ENCODE assay signal across 1 cellular context in genomic region chr4:37008199-37008598, GRCh38.
A peak's percentile ranks its signal among the peaks of the same experiment; 100 is the strongest.
TF ChIP-seq lines count a peak whose summit lies in the region.

No MANE protein-coding gene starts in this region.

TF ChIP-seq in HepG2, 621 proteins besides CTCF, POLR2A, EP300 and RAD21 (continued from another document and continues in another):
- no peak for TF ChIP-seq RFXAP (CRISPR knock-in tag; IDR thresholded peaks at IDR 0.05; ENCODE audit: borderline replicate concordance)
- no peak for TF ChIP-seq ZBTB8A (CRISPR knock-in tag; IDR thresholded peaks at IDR 0.05; ENCODE audit: borderline replicate concordance, low read depth)
- no peak for TF ChIP-seq NR1H2 (CRISPR knock-in tag; IDR thresholded peaks at IDR 0.05; ENCODE audit: borderline replicate concordance, low read depth)
- TF ChIP-seq ZNF484 (CRISPR knock-in tag; IDR thresholded peaks at IDR 0.05; ENCODE audit: borderline replicate concordance, low read depth) = no peak
- TF ChIP-seq NR3C1 (CRISPR knock-in tag; IDR thresholded peaks at IDR 0.05) = no peak
- no peak for TF ChIP-seq ZNF30 (CRISPR knock-in tag; IDR thresholded peaks at IDR 0.05)
- no peak for TF ChIP-seq ZNF354B (CRISPR knock-in tag; IDR thresholded peaks at IDR 0.05)
- no peak for TF ChIP-seq ZNF33A (CRISPR knock-in tag; IDR thresholded peaks at IDR 0.05; ENCODE audit: borderline replicate concordance)
- TF ChIP-seq THAP8 (CRISPR knock-in tag; IDR thresholded peaks at IDR 0.05; ENCODE audit: borderline replicate concordance) = no peak
- no peak for TF ChIP-seq ZNF138 (CRISPR knock-in tag; IDR thresholded peaks at IDR 0.05; ENCODE audit: low read depth)
- peak; percentile 30; the same call in 1 of the 2 replicates for TF ChIP-seq TGIF2 (CRISPR knock-in tag; IDR thresholded peaks at IDR 0.05)
- TF ChIP-seq ZXDC (CRISPR knock-in tag; IDR thresholded peaks at IDR 0.05) = no peak
- TF ChIP-seq SKIL (CRISPR knock-in tag; IDR thresholded peaks at IDR 0.05; ENCODE audit: borderline replicate concordance) = no peak
- no peak; the same call in 1 of the 2 replicates for TF ChIP-seq ZNF564 (CRISPR knock-in tag; IDR thresholded peaks at IDR 0.05)
- no peak; the same call in 1 of the 2 replicates for TF ChIP-seq HNF1A (IDR thresholded peaks at IDR 0.05; ENCODE audit: low read depth)
- peak; percentile 70; the same call in 1 of the 2 replicates for TF ChIP-seq HNF1A (CRISPR knock-in tag; IDR thresholded peaks at IDR 0.05; ENCODE audit: borderline replicate concordance)
- TF ChIP-seq NR2F2 (IDR thresholded peaks at IDR 0.05; ENCODE audit: borderline replicate concordance, low read depth) = no peak
- TF ChIP-seq SP2 (CRISPR knock-in tag; IDR thresholded peaks at IDR 0.05) = no peak
- TF ChIP-seq MBD4 (IDR thresholded peaks at IDR 0.05; ENCODE audit: borderline replicate concordance, low read length) = no peak; the same call in 1 of the 2 replicates
- TF ChIP-seq TERF1 (CRISPR knock-in tag; IDR thresholded peaks at IDR 0.05) = no peak
- TF ChIP-seq NFKBIZ (CRISPR knock-in tag; IDR thresholded peaks at IDR 0.05) = peak; percentile 90; the same call in 1 of the 2 replicates
- TF ChIP-seq ASH2L (IDR thresholded peaks at IDR 0.05; ENCODE audit: insufficient read length, low read depth, low read length) = peak; percentile 36
- no peak for TF ChIP-seq CAMTA2 (CRISPR knock-in tag; IDR thresholded peaks at IDR 0.05; ENCODE audit: borderline replicate concordance)
- TF ChIP-seq KAT8 (CRISPR knock-in tag; IDR thresholded peaks at IDR 0.05) = peak; percentile 84
- no peak for TF ChIP-seq HOXA7 (CRISPR knock-in tag; IDR thresholded peaks at IDR 0.05)
- no peak for TF ChIP-seq DZIP1 (CRISPR knock-in tag; IDR thresholded peaks at IDR 0.05)
- no peak for TF ChIP-seq SNAI1 (CRISPR knock-in tag; IDR thresholded peaks at IDR 0.05; ENCODE audit: borderline replicate concordance)
- no peak for TF ChIP-seq ZNF678 (CRISPR knock-in tag; IDR thresholded peaks at IDR 0.05)
- peak; percentile 98 for TF ChIP-seq FOSL2 (CRISPR knock-in tag; IDR thresholded peaks at IDR 0.05)
- TF ChIP-seq ATRX (CRISPR knock-in tag; IDR thresholded peaks at IDR 0.05; ENCODE audit: borderline replicate concordance) = no peak
- peak; percentile 56; the same call in 1 of the 2 replicates for TF ChIP-seq SALL2 (CRISPR knock-in tag; IDR thresholded peaks at IDR 0.05)
- no peak for TF ChIP-seq FOXO4 (CRISPR knock-in tag; conservative IDR thresholded peaks at IDR 0.05)
- TF ChIP-seq CBX5 (CRISPR knock-in tag; IDR thresholded peaks at IDR 0.05; ENCODE audit: borderline replicate concordance) = peak; percentile 98
- TF ChIP-seq TAF1 (CRISPR knock-in tag; IDR thresholded peaks at IDR 0.05) = no peak
- TF ChIP-seq NFE2L1 (CRISPR knock-in tag; IDR thresholded peaks at IDR 0.05; ENCODE audit: borderline replicate concordance) = peak; percentile 96; the same call in 1 of the 2 replicates
- no peak for TF ChIP-seq SIN3A (IDR thresholded peaks at IDR 0.05; ENCODE audit: borderline replicate concordance, low read depth, low read length)
- TF ChIP-seq FOXA1 (IDR thresholded peaks at IDR 0.05) = peak; percentile 93
- peak; percentile 99 for TF ChIP-seq FOXA1 (CRISPR knock-in tag; IDR thresholded peaks at IDR 0.05)
- no peak for TF ChIP-seq ZNF883 (CRISPR knock-in tag; IDR thresholded peaks at IDR 0.05; ENCODE audit: not compliant biosample characterization)
- TF ChIP-seq IRF2 (CRISPR knock-in tag; IDR thresholded peaks at IDR 0.05) = peak; percentile 85
- TF ChIP-seq ZNF460 (CRISPR knock-in tag; IDR thresholded peaks at IDR 0.05; ENCODE audit: borderline replicate concordance) = no peak
- no peak for TF ChIP-seq ZEB1 (IDR thresholded peaks at IDR 0.05; ENCODE audit: insufficient replicate concordance, low read depth)
- TF ChIP-seq GLI4 (CRISPR knock-in tag; IDR thresholded peaks at IDR 0.05; ENCODE audit: borderline replicate concordance) = no peak; the same call in 1 of the 2 replicates
- TF ChIP-seq FOXM1 (CRISPR knock-in tag; IDR thresholded peaks at IDR 0.05) = no peak
- TF ChIP-seq SRF (IDR thresholded peaks at IDR 0.05; ENCODE audit: low read depth, low read length) = no peak; the same call in 1 of the 2 replicates
- no peak for TF ChIP-seq TCF12 (IDR thresholded peaks at IDR 0.05)
- no peak for TF ChIP-seq TCF12 (CRISPR knock-in tag; IDR thresholded peaks at IDR 0.05)
- peak; percentile 71 for TF ChIP-seq SAP130 (CRISPR knock-in tag; IDR thresholded peaks at IDR 0.05; ENCODE audit: low read depth)
- TF ChIP-seq ZNF687 (CRISPR knock-in tag; IDR thresholded peaks at IDR 0.05) = peak; percentile 43; the same call in 1 of the 2 replicates
